ENCODE assay signal across 10 cellular contexts in genomic region chr22:17920145-17920605, GRCh38.
DNase-seq lines count a peak whose midpoint lies in the region; ATAC-seq and TF ChIP-seq lines count a peak whose summit lies in the region.
"Had no signal": no experiment of that assay in that cellular context is flagged by ENCODE, and none has a peak within 500 bp of the region (broad histone marks: within the 10 kb centered on the region; RNA-seq: fewer than 3 reads in every experiment).

No MANE protein-coding gene starts in this region.

- H3K4me1 ChIP-seq in HUES6 (ENCODE audit: control insufficient read depth, insufficient read depth, low read length) = peaks cover 53% of the 10 kb centered on the region
- peaks cover 98% of the 10 kb centered on the region for H3K4me1 ChIP-seq in left ventricle myocardium inferior
- peaks cover 0 to 73% (median 68%) of the 10 kb centered on the region in 4 donors for H3K4me1 ChIP-seq in sigmoid colon

- intact Hi-C loops in left ventricle myocardium inferior (cut with micrococcal nuclease) (no loop called here), sigmoid colon (cut with DNase I) (no loop called here)

- H3K36me3 ChIP-seq in HUES6 (ENCODE audit: control insufficient read depth, insufficient read depth, low read length) = no peaks in the 10 kb centered on the region
- H3K36me3 ChIP-seq in left ventricle myocardium inferior = no peaks in the 10 kb centered on the region
- H3K36me3 ChIP-seq in sigmoid colon = no peaks in the 10 kb centered on the region

- ATAC-seq in activated T-helper 17 cell treated with anti-CD3 and anti-CD28 coated beads, Interleukin-2, amount 50 U/mL, for 72 hours (replicated peaks) = no peak
- ATAC-seq in HG03280 (IDR thresholded peaks at IDR 0.05; ENCODE audit: unreplicated experiment) = no peak
- no peak for ATAC-seq in HG02642 (IDR thresholded peaks at IDR 0.05; ENCODE audit: poor library complexity, unreplicated experiment)

- DNase-seq in left ventricle myocardium inferior (peak; percentile 76), sigmoid colon (no peak)
- no peak for DNase-seq in activated naive CD4-positive, alpha-beta T cell treated with anti-CD3 and anti-CD28 coated beads, Interleukin-2, amount 10 ng/mL, durations not matched to agents 7 days and 5 days
- no peak for DNase-seq in activated naive CD4-positive, alpha-beta T cell (lab: John Stamatoyannopoulos, UW)
- DNase-seq: NCI-H2081 treated with DMSO at 0.1 percent for 48 hours had no signal

- peaks cover 30% of the 10 kb centered on the region for H3K4me1 Mint-ChIP-seq in activated T-helper 17 cell treated with anti-CD3 and anti-CD28 coated beads, Interleukin-2, amount 50 U/mL, for 72 hours
- H3K4me1 Mint-ChIP-seq in activated naive CD4-positive, alpha-beta T cell treated with anti-CD3 and anti-CD28 coated beads, Interleukin-2, amount 10 ng/mL, durations not matched to agents 7 days and 5 days = peaks cover 11% of the 10 kb centered on the region

- no peaks in the 10 kb centered on the region for H3K36me3 Mint-ChIP-seq in activated T-helper 17 cell treated with anti-CD3 and anti-CD28 coated beads, Interleukin-2, amount 50 U/mL, for 72 hours (ENCODE audit: low read depth)
- no peaks in the 10 kb centered on the region for H3K36me3 Mint-ChIP-seq in activated naive CD4-positive, alpha-beta T cell treated with anti-CD3 and anti-CD28 coated beads, Interleukin-2, amount 10 ng/mL, durations not matched to agents 7 days and 5 days

- no peaks in the 10 kb centered on the region for H3K9me3 ChIP-seq in HUES6 (ENCODE audit: control insufficient read depth, insufficient read depth, low read depth, low read length)
- no peaks in the 10 kb centered on the region for H3K9me3 ChIP-seq in left ventricle myocardium inferior (replicated peaks)
- H3K9me3 ChIP-seq in sigmoid colon = no peaks in the 10 kb centered on the region

- 8 to 31% methylated on average over 15 of the region's 15 CpGs for WGBS in sigmoid colon, 2 donors

- TF ChIP-seq EP300 in sigmoid colon (IDR thresholded peaks at IDR 0.05) = no peak

- no peaks in the 10 kb centered on the region for H3K9me3 Mint-ChIP-seq in activated T-helper 17 cell treated with anti-CD3 and anti-CD28 coated beads, Interleukin-2, amount 50 U/mL, for 72 hours
- no peaks in the 10 kb centered on the region for H3K9me3 Mint-ChIP-seq in activated naive CD4-positive, alpha-beta T cell treated with anti-CD3 and anti-CD28 coated beads, Interleukin-2, amount 10 ng/mL, durations not matched to agents 7 days and 5 days
- H3K9me3 Mint-ChIP-seq: activated T-helper 2 cell treated with anti-CD3 and anti-CD28 coated beads, Interferon-gamma antibody, Interleukin-2, Interleukin-4, amounts not matched to agents 10 μg/mL and 5 μg/mL and 100 μg/mL, durations not matched to agents 14 hours and 24 hours and 36 hours had no signal

- H3K4me3 ChIP-seq in HUES6 (ENCODE audit: low read depth, low read length) (peak overlapping the region; percentile 25; the same call in 1 of the 2 replicates), left ventricle myocardium inferior (peak overlapping the region; percentile 58), sigmoid colon (no peak overlapping the region)

- H3K27ac ChIP-seq in HUES6 (ENCODE audit: low read depth, low read length) = peak overlapping the region; percentile 67; the same call in 1 of the 2 replicates
- H3K27ac ChIP-seq in left ventricle myocardium inferior (replicated peaks) = peak overlapping the region; percentile 95
- peak overlapping the region; percentile 27 to 77 (median 60) for H3K27ac ChIP-seq in sigmoid colon

- H3K9ac ChIP-seq in HUES6 (ENCODE audit: low read length) = peak overlapping the region; percentile 57

- TF ChIP-seq CTCF in left ventricle myocardium inferior (IDR thresholded peaks at IDR 0.05; ENCODE audit: borderline replicate concordance) (no peak), sigmoid colon (IDR thresholded peaks at IDR 0.05) (no peak)

- CTCF ChIA-PET in activated naive CD4-positive, alpha-beta T cell treated with anti-CD3 and anti-CD28 coated beads, Interleukin-2, amount 10 ng/mL, durations not matched to agents 7 days and 5 days (lab: Charles Lee) = interaction anchor here (0.9 kb wide), 1 partner anchor 82 kb away, joined by 3 read pairs; no protein-coding TSS in a partner anchor

- H3K27me3 ChIP-seq in HUES6 (ENCODE audit: control insufficient read depth, insufficient read depth, low read length) = no peaks in the 10 kb centered on the region
- H3K27me3 ChIP-seq in left ventricle myocardium inferior (ENCODE audit: low read depth) = no peaks in the 10 kb centered on the region
- H3K27me3 ChIP-seq in sigmoid colon = no peaks in the 10 kb centered on the region

- peak overlapping the region; percentile 69 for H3K27ac Mint-ChIP-seq in activated T-helper 17 cell treated with anti-CD3 and anti-CD28 coated beads, Interleukin-2, amount 50 U/mL, for 72 hours
- H3K27ac Mint-ChIP-seq in activated naive CD4-positive, alpha-beta T cell treated with anti-CD3 and anti-CD28 coated beads, Interleukin-2, amount 10 ng/mL, durations not matched to agents 7 days and 5 days = no peak overlapping the region
- H3K27ac Mint-ChIP-seq: activated T-helper 2 cell treated with anti-CD3 and anti-CD28 coated beads, Interferon-gamma antibody, Interleukin-2, Interleukin-4, amounts not matched to agents 10 μg/mL and 5 μg/mL and 100 μg/mL, durations not matched to agents 14 hours and 24 hours and 36 hours had no signal

- peak overlapping the region; percentile 6 for H3K4me3 Mint-ChIP-seq in activated T-helper 17 cell treated with anti-CD3 and anti-CD28 coated beads, Interleukin-2, amount 50 U/mL, for 72 hours
- H3K4me3 Mint-ChIP-seq in activated naive CD4-positive, alpha-beta T cell treated with anti-CD3 and anti-CD28 coated beads, Interleukin-2, amount 10 ng/mL, durations not matched to agents 7 days and 5 days = no peak overlapping the region

- no peak for TF ChIP-seq POLR2A in sigmoid colon (IDR thresholded peaks at IDR 0.05)

- H3K27me3 Mint-ChIP-seq in activated T-helper 17 cell treated with anti-CD3 and anti-CD28 coated beads, Interleukin-2, amount 50 U/mL, for 72 hours = no peaks in the 10 kb centered on the region
- no peaks in the 10 kb centered on the region for H3K27me3 Mint-ChIP-seq in activated naive CD4-positive, alpha-beta T cell treated with anti-CD3 and anti-CD28 coated beads, Interleukin-2, amount 10 ng/mL, durations not matched to agents 7 days and 5 days

Comparison
In these comparisons a context has a peak if more than half of its experiments do, and no peak if none do; other contexts are left out.
1. H3K4me3 ChIP-seq: peak in HUES6 (single experiment) and left ventricle myocardium inferior (single experiment); none in sigmoid colon (0 of 4).
2. Peak in every context shown above with its lines, with median percentiles within 50 percentile points of each other: H3K27ac ChIP-seq.